ENCODE assay signal across 25 cellular contexts in genomic region chr2:111633643-111634042, GRCh38.
DNase-seq lines count a peak whose midpoint lies in the region; ATAC-seq and TF ChIP-seq lines count a peak whose summit lies in the region.
"Had no signal": no experiment of that assay in that cellular context is flagged by ENCODE, and none has a peak within 500 bp of the region (broad histone marks: within the 10 kb centered on the region; RNA-seq: fewer than 3 reads in every experiment).

No MANE protein-coding gene starts in this region.

- H3K36me3 ChIP-seq in OCI-LY3 (replicated peaks; ENCODE audit: low read depth, low read length) (peaks cover 3% of the 10 kb centered on the region), testis (ENCODE audit: low read depth, missing control alignments) (no peaks in the 10 kb centered on the region)
- H3K36me3 ChIP-seq: BLaER1 treated with 17β-estradiol and CSF1 and Interleukin-3, amounts not matched to agents 10 nM and 100 nM; breast epithelium; prostate gland had no signal

- no peak for TF ChIP-seq CTCF in OCI-LY3 (IDR thresholded peaks at IDR 0.05; ENCODE audit: low read depth, low read length)
- no peak for TF ChIP-seq CTCF in neural crest cell (conservative IDR thresholded peaks at IDR 0.05)
- no peak for TF ChIP-seq CTCF in testis (IDR thresholded peaks at IDR 0.05)

- intact Hi-C loops in activated CD4-positive, alpha-beta T cell treated with anti-CD3 and anti-CD28 coated beads, Interleukin-2, amount 10 ng/mL, durations not matched to agents 24 days and 14 days (cut with micrococcal nuclease), result loop anchor here (1.0 to 2.0 kb wide), 4 partner anchors 7 to 517 kb away; no protein-coding TSS in a partner anchor
- intact Hi-C loops in testis (cut with DNase I; ENCODE audit: low total_unique reads), result no loop called here

- H3K27ac ChIP-seq in OCI-LY3 (ENCODE audit: low read length) (peak overlapping the region; percentile 22; the same call in 1 of the 2 replicates), testis (no peak overlapping the region)
- H3K27ac ChIP-seq: A549; BLaER1 treated with 17β-estradiol and CSF1 and Interleukin-3, amounts not matched to agents 10 nM and 100 nM; breast epithelium; prostate gland had no signal

- POLR2A ChIA-PET in activated CD4-positive, alpha-beta T cell treated with anti-CD3 and anti-CD28 coated beads, Interleukin-2, amount 10 ng/mL, durations not matched to agents 7 days and 5 days (lab: Charles Lee), result no interaction called here
- POLR2A ChIA-PET in activated naive CD8-positive, alpha-beta T cell treated with anti-CD3 and anti-CD28 coated beads, Interleukin-2, amount 10 ng/mL, durations not matched to agents 7 days and 5 days (lab: Charles Lee), result no interaction called here

- peak overlapping the region; percentile 62 for H3K4me3 Mint-ChIP-seq in activated CD4-positive, alpha-beta T cell treated with anti-CD3 and anti-CD28 coated beads, Interleukin-2, amount 10 ng/mL, durations not matched to agents 24 days and 14 days
- no peak overlapping the region for H3K4me3 Mint-ChIP-seq in activated CD4-positive, alpha-beta T cell treated with anti-CD3 and anti-CD28 coated beads, Interleukin-2, amount 10 ng/mL, durations not matched to agents 7 days and 5 days
- no peak overlapping the region for H3K4me3 Mint-ChIP-seq in activated naive CD8-positive, alpha-beta T cell treated with anti-CD3 and anti-CD28 coated beads, Interleukin-2, amount 10 ng/mL, durations not matched to agents 7 days and 5 days
- no peak overlapping the region for H3K4me3 Mint-ChIP-seq in neural crest cell
- H3K4me3 Mint-ChIP-seq: activated T-cell treated with anti-CD3 and anti-CD28 coated beads, Interleukin-2, amount 50 U/mL, for 4 hours; memory B cell; naive thymus-derived CD8-positive, alpha-beta T cell had no signal

- H3K9me3 Mint-ChIP-seq in activated CD4-positive, alpha-beta T cell treated with anti-CD3 and anti-CD28 coated beads, Interleukin-2, amount 10 ng/mL, durations not matched to agents 24 days and 14 days, result peaks cover 25% of the 10 kb centered on the region
- peaks cover 22% of the 10 kb centered on the region for H3K9me3 Mint-ChIP-seq in activated CD4-positive, alpha-beta T cell treated with anti-CD3 and anti-CD28 coated beads, Interleukin-2, amount 10 ng/mL, durations not matched to agents 7 days and 5 days
- H3K9me3 Mint-ChIP-seq in activated naive CD8-positive, alpha-beta T cell treated with anti-CD3 and anti-CD28 coated beads, Interleukin-2, amount 10 ng/mL, durations not matched to agents 7 days and 5 days, result peaks cover 12% of the 10 kb centered on the region
- H3K9me3 Mint-ChIP-seq in neural crest cell, result peaks cover 14% of the 10 kb centered on the region

- H3K9ac ChIP-seq in OCI-LY3 (ENCODE audit: low read length), result no peak overlapping the region
- H3K9ac ChIP-seq: BLaER1 treated with 17β-estradiol and CSF1 and Interleukin-3, amounts not matched to agents 10 nM and 100 nM had no signal

- H3K4me3 ChIP-seq in OCI-LY3 (ENCODE audit: low read length), result no peak overlapping the region
- H3K4me3 ChIP-seq in testis, result no peak overlapping the region
- H3K4me3 ChIP-seq: A549; BLaER1 treated with 17β-estradiol and CSF1 and Interleukin-3, amounts not matched to agents 10 nM and 100 nM; breast epithelium; prostate gland had no signal

- peaks cover 27% of the 10 kb centered on the region for H3K4me1 Mint-ChIP-seq in activated CD4-positive, alpha-beta T cell treated with anti-CD3 and anti-CD28 coated beads, Interleukin-2, amount 10 ng/mL, durations not matched to agents 24 days and 14 days
- peaks cover 26% of the 10 kb centered on the region for H3K4me1 Mint-ChIP-seq in activated CD4-positive, alpha-beta T cell treated with anti-CD3 and anti-CD28 coated beads, Interleukin-2, amount 10 ng/mL, durations not matched to agents 7 days and 5 days
- H3K4me1 Mint-ChIP-seq in activated naive CD8-positive, alpha-beta T cell treated with anti-CD3 and anti-CD28 coated beads, Interleukin-2, amount 10 ng/mL, durations not matched to agents 7 days and 5 days, result peaks cover 15% of the 10 kb centered on the region
- H3K4me1 Mint-ChIP-seq in neural crest cell, result peaks cover 4% of the 10 kb centered on the region
- H3K4me1 Mint-ChIP-seq: memory B cell had no signal

- H3K9me3 ChIP-seq in OCI-LY3 (ENCODE audit: insufficient read depth, low read length) (0 out of 2 replicates have a peak, but pooled peaks cover 8% of the 10 kb centered on the region), testis (no peaks in the 10 kb centered on the region)
- H3K9me3 ChIP-seq: prostate gland had no signal

- CTCF ChIA-PET in activated CD4-positive, alpha-beta T cell treated with anti-CD3 and anti-CD28 coated beads, Interleukin-2, amount 10 ng/mL, durations not matched to agents 7 days and 5 days (lab: Charles Lee), result no interaction called here

- H3K4me2 ChIP-seq in OCI-LY3 (ENCODE audit: low read length), result peak overlapping the region; percentile 4; the same call in 1 of the 2 replicates
- H3K4me2 ChIP-seq: A549 had no signal

- H2AFZ ChIP-seq in OCI-LY3 (ENCODE audit: low read depth, low read length), result peak overlapping the region; percentile 80

- peaks cover 11% of the 10 kb centered on the region for H3K27me3 Mint-ChIP-seq in activated CD4-positive, alpha-beta T cell treated with anti-CD3 and anti-CD28 coated beads, Interleukin-2, amount 10 ng/mL, durations not matched to agents 24 days and 14 days
- H3K27me3 Mint-ChIP-seq in activated CD4-positive, alpha-beta T cell treated with anti-CD3 and anti-CD28 coated beads, Interleukin-2, amount 10 ng/mL, durations not matched to agents 7 days and 5 days, result peaks cover 28% of the 10 kb centered on the region
- H3K27me3 Mint-ChIP-seq in activated naive CD8-positive, alpha-beta T cell treated with anti-CD3 and anti-CD28 coated beads, Interleukin-2, amount 10 ng/mL, durations not matched to agents 7 days and 5 days, result peaks cover 13% of the 10 kb centered on the region
- no peaks in the 10 kb centered on the region for H3K27me3 Mint-ChIP-seq in neural crest cell (ENCODE audit: low read depth)

- ATAC-seq in activated naive CD8-positive, alpha-beta T cell treated with anti-CD3 and anti-CD28 coated beads, Interleukin-2, amount 10 ng/mL, durations not matched to agents 7 days and 5 days (ENCODE audit: low read depth), result no peak
- ATAC-seq: A549, Panc1 had no signal

- H3K4me1 ChIP-seq in OCI-LY3 (ENCODE audit: low read length), result peaks cover 27% of the 10 kb centered on the region
- H3K4me1 ChIP-seq in testis, result no peaks in the 10 kb centered on the region
- H3K4me1 ChIP-seq: A549, breast epithelium, prostate gland had no signal

- no peaks in the 10 kb centered on the region for H3K79me2 ChIP-seq in OCI-LY3 (ENCODE audit: low read length)

- H3K36me3 Mint-ChIP-seq in activated CD4-positive, alpha-beta T cell treated with anti-CD3 and anti-CD28 coated beads, Interleukin-2, amount 10 ng/mL, durations not matched to agents 24 days and 14 days (ENCODE audit: low read depth), result peaks cover 16% of the 10 kb centered on the region
- peaks cover 20% of the 10 kb centered on the region for H3K36me3 Mint-ChIP-seq in activated CD4-positive, alpha-beta T cell treated with anti-CD3 and anti-CD28 coated beads, Interleukin-2, amount 10 ng/mL, durations not matched to agents 7 days and 5 days (ENCODE audit: low read depth)
- H3K36me3 Mint-ChIP-seq in activated naive CD8-positive, alpha-beta T cell treated with anti-CD3 and anti-CD28 coated beads, Interleukin-2, amount 10 ng/mL, durations not matched to agents 7 days and 5 days, result peaks cover 13% of the 10 kb centered on the region
- peaks cover 14% of the 10 kb centered on the region for H3K36me3 Mint-ChIP-seq in neural crest cell (ENCODE audit: low read depth)

- WGBS in testis, 2 donors, result 73 to 80% methylated on average over 6 of the region's 6 CpGs

- peak overlapping the region; percentile 88 for H3K27ac Mint-ChIP-seq in activated CD4-positive, alpha-beta T cell treated with anti-CD3 and anti-CD28 coated beads, Interleukin-2, amount 10 ng/mL, durations not matched to agents 24 days and 14 days
- no peak overlapping the region for H3K27ac Mint-ChIP-seq in activated CD4-positive, alpha-beta T cell treated with anti-CD3 and anti-CD28 coated beads, Interleukin-2, amount 10 ng/mL, durations not matched to agents 7 days and 5 days
- H3K27ac Mint-ChIP-seq in activated naive CD8-positive, alpha-beta T cell treated with anti-CD3 and anti-CD28 coated beads, Interleukin-2, amount 10 ng/mL, durations not matched to agents 7 days and 5 days, result peak overlapping the region; percentile 69
- peak overlapping the region; percentile 38 for H3K27ac Mint-ChIP-seq in neural crest cell (ENCODE audit: unreplicated experiment)
- H3K27ac Mint-ChIP-seq: memory B cell had no signal

- peak; percentile 59 for DNase-seq in activated CD4-positive, alpha-beta T cell treated with anti-CD3 and anti-CD28 coated beads, Interleukin-2, amount 10 ng/mL, durations not matched to agents 24 days and 14 days
- DNase-seq in activated CD4-positive, alpha-beta T cell treated with anti-CD3 and anti-CD28 coated beads, Interleukin-2, amount 10 ng/mL, durations not matched to agents 7 days and 5 days, result no peak
- DNase-seq in activated naive CD8-positive, alpha-beta T cell treated with anti-CD3 and anti-CD28 coated beads, Interleukin-2, amount 10 ng/mL, durations not matched to agents 7 days and 5 days, result no peak
- DNase-seq in neural crest cell (ENCODE audit: low read depth, low spot score) (no peak), testis (no peak), DMS53 treated with DMSO at 0.1 percent for 48 hours (lab: John Stamatoyannopoulos, UW; ENCODE audit: unreplicated experiment) (no peak)
- no peak for DNase-seq in activated CD8-positive, alpha-beta memory T cell treated with anti-CD3 and anti-CD28 coated beads, Interleukin-2, amount 50 U/mL, for 48 hours
- DNase-seq: activated CD4-positive, alpha-beta T cell treated with anti-CD3 and anti-CD28 coated beads, Interleukin-2, amount 50 U/mL, for 1 hour; activated T-cell treated with anti-CD3 and anti-CD28 coated beads, Interleukin-2, amount 50 U/mL, for 4 hours; dermis blood vessel endothelial cell; DMS153; H7; hippocampal formation; naive thymus-derived CD8-positive, alpha-beta T cell; NCI-H1417; NCI-H748 treated with DMSO at 0.1 percent for 48 hours; small intestine; stimulated activated CD4-positive, alpha-beta T cell treated with anti-CD3 and anti-CD28 coated beads, Interleukin-2, amount 100 ng/mL, for 48 hours had no signal

- H4K20me1 ChIP-seq in OCI-LY3 (ENCODE audit: insufficient read depth, low read length), result no peaks in the 10 kb centered on the region
- H4K20me1 ChIP-seq: BLaER1 treated with 17β-estradiol and CSF1 and Interleukin-3, amounts not matched to agents 10 nM and 100 nM had no signal

- TF ChIP-seq POLR2A in testis (IDR thresholded peaks at IDR 0.05), result no peak

- H3K27me3 ChIP-seq in OCI-LY3 (ENCODE audit: low read depth, low read length) (no peaks in the 10 kb centered on the region), testis (no peaks in the 10 kb centered on the region)
- H3K27me3 ChIP-seq: BLaER1 treated with 17β-estradiol and CSF1 and Interleukin-3, amounts not matched to agents 10 nM and 100 nM; breast epithelium had no signal
